Comparison of ENCODE assay signal across 8 cellular contexts in genomic region chr11:46367244-46367915, GRCh38. TPM values are rescaled to one million over a fixed set of nuclear protein-coding genes. Genes with fewer than 3 reads are reported as not detected.
A peak's percentile ranks its signal among the peaks of the same experiment; 100 is the strongest.
DNase-seq lines count a peak whose midpoint lies in the region; ATAC-seq, FAIRE-seq and TF ChIP-seq lines count a peak whose summit lies in the region.

No MANE protein-coding gene starts in this region.

- H2BK120ac ChIP-seq in H1 (replicated peaks; ENCODE audit: low read depth, low read length): no peak overlapping the region

- H3K56ac ChIP-seq in H1 (replicated peaks; ENCODE audit: insufficient read length, low read depth, low read length): no peak overlapping the region

- intact Hi-C loops in CD4-positive, alpha-beta memory T cell (cut with micrococcal nuclease): loop anchor here (1.0 to 5.0 kb wide), 3 partner anchors 15 to 128 kb away; no protein-coding TSS in a partner anchor

- POLR2A ChIA-PET in CD4-positive, alpha-beta memory T cell (lab: Charles Lee; ENCODE audit: partially characterized antibody): interaction anchor here (0.8 to 19.9 kb wide), 3 partner anchors 14 to 52 kb away, joined by 3 to 334 read pairs (median 5); partner anchors contain the start of genes DGKZ and MDK
- POLR2A ChIA-PET in H1 (lab: Charles Lee; ENCODE audit: partially characterized antibody): interaction anchor here (1.4 to 7.8 kb wide), 4 partner anchors 8 to 125 kb away, joined by 3 to 69 read pairs (median 8); partner anchors contain the start of genes DGKZ and MDK

- 61% methylated on average over 24 of the region's 32 CpGs; no CpG with 5 or more reads in 1 of the 2 experiments for WGBS in H1 (ENCODE audit: extremely low coverage in 1 of 2, insufficient coverage in 1 of 2, insufficient read length in 1 of 2, insufficient replicate concordance in 2 of 2, low coverage in 1 of 2, low lambda C conversion rate in 2 of 2, missing lambda C conversion rate in 1 of 2), 2 experiments

- H3K23ac ChIP-seq in H1 (ENCODE audit: insufficient read length): no peak overlapping the region

- no peak overlapping the region for H3K14ac ChIP-seq in H1 (ENCODE audit: insufficient read length)

- peaks cover 55% of the 10 kb centered on the region for H3K4me1 ChIP-seq in CD4-positive, alpha-beta memory T cell (ENCODE audit: insufficient read depth, low read length)
- H3K4me1 ChIP-seq in H1 (replicated peaks in 1 of 4; ENCODE audit: control insufficient read depth in 3 of 4, insufficient read depth in 4 of 4, low read length in 3 of 4) (peaks cover 0 to 17% (median 8%) of the 10 kb centered on the region in 4 experiments; a peak in 5 of 7 replicates), thoracic aorta (ENCODE audit: control insufficient read depth in 1 of 2, low read depth in 2 of 2) (peaks cover 3 to 21% of the 10 kb centered on the region in 2 donors)

- no peak for TF ChIP-seq EP300 in H1 (IDR thresholded peaks at IDR 0.05; ENCODE audit: borderline replicate concordance in 1 of 2, low read depth in 2 of 2, low read length in 2 of 2)

- no peak overlapping the region for H3K18ac ChIP-seq in H1 (ENCODE audit: extremely low read depth, low read length)

- DNase-seq in CD4-positive, alpha-beta memory T cell: peak; percentile 68 to 74 (median 73)
- peak; percentile 72 for DNase-seq in NAMALWA (ENCODE audit: low spot score)
- peak; percentile 93 for DNase-seq in activated CD8-positive, alpha-beta memory T cell treated with anti-CD3 and anti-CD28 coated beads for 24 hours
- peak in 1 of 2 experiments; percentile 95 for DNase-seq in H1 (ENCODE audit: low read depth in 1 of 2, low spot score in 2 of 2)
- peak; percentile 78 for DNase-seq in natural killer cell treated with Interleukin-12 subunit alpha and Interleukin-12 subunit beta and Interleukin-15 and Interleukin-18, amount 100 ng/mL, for 72 hours (ENCODE audit: low spot score)
- DNase-seq in thoracic aorta (ENCODE audit: low spot score): no peak
- no peak for DNase-seq in G401 (ENCODE audit: low spot score)

- H3K4me2 ChIP-seq in H1 (ENCODE audit: insufficient read depth in 1 of 2, low read depth in 2 of 2, low read length in 2 of 2): no peak overlapping the region

- H3K79me1 ChIP-seq in H1 (ENCODE audit: low read depth, low read length): peaks cover 13% of the 10 kb centered on the region

- no peaks in the 10 kb centered on the region for H3K23me2 ChIP-seq in H1 (ENCODE audit: low read depth, low read length)

- peak; percentile 64 to 72 for TF ChIP-seq RAD21 in H1 (IDR thresholded peaks at IDR 0.05 in 1 of 2, conservative IDR thresholded peaks at IDR 0.05 in 1 of 2; ENCODE audit: low read depth in 2 of 2, low read length in 2 of 2)

- FAIRE-seq in H1 (lab: Jason Lieb, UNC): peak; percentile 68

- peaks cover 15 to 55% of the 10 kb centered on the region in 2 donors for H3K36me3 Mint-ChIP-seq in CD4-positive, alpha-beta memory T cell
- no peaks in the 10 kb centered on the region for H3K36me3 Mint-ChIP-seq in natural killer cell treated with Interleukin-12 subunit alpha and Interleukin-12 subunit beta and Interleukin-15 and Interleukin-18, amount 100 ng/mL, for 72 hours

- H3K4me3 ChIP-seq in CD4-positive, alpha-beta memory T cell (ENCODE audit: low read length in 2 of 2): no peak overlapping the region
- H3K4me3 ChIP-seq in H1 (ENCODE audit: extremely low read depth in 1 of 4, insufficient read depth in 2 of 4, low read depth in 3 of 4, low read length in 4 of 4) (no peak overlapping the region), thoracic aorta (no peak overlapping the region)

- H2AK5ac ChIP-seq in H1 (ENCODE audit: low read depth, low read length): no peak overlapping the region

- H3K4me1 Mint-ChIP-seq in CD4-positive, alpha-beta memory T cell: peaks cover 21 to 55% (median 40%) of the 10 kb centered on the region in 4 donors
- peaks cover 22 to 28% of the 10 kb centered on the region in 2 donors for H3K4me1 Mint-ChIP-seq in natural killer cell treated with Interleukin-12 subunit alpha and Interleukin-12 subunit beta and Interleukin-15 and Interleukin-18, amount 100 ng/mL, for 72 hours (ENCODE audit: low read depth in 2 of 2)

- CTCF ChIA-PET in CD4-positive, alpha-beta memory T cell (lab: Charles Lee; ENCODE audit: partially characterized antibody): interaction anchor here (0.6 to 15.2 kb wide), 9 partner anchors 9 to 699 kb away, joined by 3 to 469 read pairs (median 4); partner anchors contain the start of gene DGKZ
- CTCF ChIA-PET in H1 (lab: Charles Lee; ENCODE audit: partially characterized antibody): interaction anchor here (0.7 to 44.5 kb wide), 19 partner anchors 10 to 486 kb away, joined by 3 to 1004 read pairs (median 5); partner anchors contain the start of genes CHRM4 and DGKZ

- H3K4ac ChIP-seq in H1 (replicated peaks; ENCODE audit: insufficient read length, low read depth, low read length): no peak overlapping the region

- peaks cover 0 to 27% of the 10 kb centered on the region in 2 experiments; a peak in 2 of 4 replicates for H3K79me2 ChIP-seq in H1 (ENCODE audit: control insufficient read depth in 1 of 2, insufficient read depth in 2 of 2, low read length in 2 of 2)

- TF ChIP-seq CTCF in H1 (IDR thresholded peaks at IDR 0.05; ENCODE audit: control extremely low read depth in 1 of 3, insufficient read depth in 1 of 3, low read depth in 1 of 3, low read length in 3 of 3) (peak in 2 of 3 experiments; percentile 75 to 90; a peak in 3 of 4 replicates), thoracic aorta (IDR thresholded peaks at IDR 0.05) (peak; percentile 93)

- peak overlapping the region; percentile 6 for H4K5ac ChIP-seq in H1 (ENCODE audit: insufficient read length, low read depth, low read length)

- ATAC-seq in GM21390 (IDR thresholded peaks at IDR 0.05; ENCODE audit: unreplicated experiment) (peak; percentile 76), thoracic aorta (ENCODE audit: insufficient number of reproducible peaks, low FRiP score, low read depth) (no peak)
- peak; percentile 73 to 79 for ATAC-seq in natural killer cell treated with Interleukin-12 subunit alpha and Interleukin-12 subunit beta and Interleukin-15 and Interleukin-18, amount 100 ng/mL, for 72 hours

- TF ChIP-seq POLR2A in H1 (IDR thresholded peaks at IDR 0.05; ENCODE audit: control extremely low read depth in 1 of 2, low read depth in 2 of 2, low read length in 2 of 2): no peak

- H4K8ac ChIP-seq in H1 (ENCODE audit: extremely low read depth, insufficient read depth, low read length): 0 out of 2 replicates have a peak overlapping the region, but pooled peaks have one; percentile 28

- peak overlapping the region in 3 of 7 donors; percentile 24 to 53 (median 42) for H3K27ac Mint-ChIP-seq in CD4-positive, alpha-beta memory T cell
- no peak overlapping the region for H3K27ac Mint-ChIP-seq in natural killer cell treated with Interleukin-12 subunit alpha and Interleukin-12 subunit beta and Interleukin-15 and Interleukin-18, amount 100 ng/mL, for 72 hours

- peaks cover 8 to 30% of the 10 kb centered on the region in 2 experiments for H4K20me1 ChIP-seq in H1 (replicated peaks in 1 of 2; ENCODE audit: control insufficient read depth in 1 of 2, insufficient read depth in 2 of 2, low read length in 2 of 2)

- H2BK5ac ChIP-seq in H1 (ENCODE audit: low read depth, low read length): no peak overlapping the region

- H2AFZ ChIP-seq in H1 (ENCODE audit: low read length): no peak overlapping the region

- no peak overlapping the region for H3K9ac ChIP-seq in H1 (replicated peaks in 1 of 4; ENCODE audit: extremely low read depth in 1 of 4, low read depth in 3 of 4, low read length in 3 of 4)

- no peak overlapping the region for H2BK12ac ChIP-seq in H1 (ENCODE audit: low read depth, low read length)

- H3K27me3 Mint-ChIP-seq in CD4-positive, alpha-beta memory T cell: no peaks in the 10 kb centered on the region
- no peaks in the 10 kb centered on the region for H3K27me3 Mint-ChIP-seq in natural killer cell treated with Interleukin-12 subunit alpha and Interleukin-12 subunit beta and Interleukin-15 and Interleukin-18, amount 100 ng/mL, for 72 hours

- no peaks in the 10 kb centered on the region for H3K27me3 ChIP-seq in CD4-positive, alpha-beta memory T cell (ENCODE audit: insufficient read depth, low read length)
- H3K27me3 ChIP-seq in H1 (replicated peaks in 1 of 4; ENCODE audit: control insufficient read depth in 3 of 4, extremely low read depth in 1 of 4, insufficient read depth in 3 of 4, low read length in 3 of 4) (no peaks in the 10 kb centered on the region), thoracic aorta (replicated peaks; ENCODE audit: insufficient read depth) (no peaks in the 10 kb centered on the region)

- no peaks in the 10 kb centered on the region for H3K9me3 Mint-ChIP-seq in CD4-positive, alpha-beta memory T cell
- no peaks in the 10 kb centered on the region for H3K9me3 Mint-ChIP-seq in natural killer cell treated with Interleukin-12 subunit alpha and Interleukin-12 subunit beta and Interleukin-15 and Interleukin-18, amount 100 ng/mL, for 72 hours

- peaks cover 51% of the 10 kb centered on the region for H3K36me3 ChIP-seq in CD4-positive, alpha-beta memory T cell (ENCODE audit: insufficient read depth, low read length)
- peaks cover 2 to 9% (median 4%) of the 10 kb centered on the region in 4 experiments; a peak in 5 of 8 replicates for H3K36me3 ChIP-seq in H1 (ENCODE audit: control insufficient read depth in 2 of 4, insufficient read depth in 4 of 4, low read length in 3 of 4)
- peaks cover 12% of the 10 kb centered on the region for H3K36me3 ChIP-seq in thoracic aorta

- no peak overlapping the region for H2BK15ac ChIP-seq in H1 (ENCODE audit: low read length)

- no peak overlapping the region for H2BK20ac ChIP-seq in H1 (ENCODE audit: low read length)

- in situ Hi-C loops in G401 (cut with HindIII; ENCODE audit: low sequenced_read_pairs): no loop called here

- no peaks in the 10 kb centered on the region for H3K9me3 ChIP-seq in CD4-positive, alpha-beta memory T cell (ENCODE audit: control insufficient read depth in 1 of 2, low read length in 2 of 2)
- H3K9me3 ChIP-seq in H1 (ENCODE audit: insufficient read depth in 2 of 2, low read depth in 1 of 2, low read length in 1 of 2): no peaks in the 10 kb centered on the region
- no peaks in the 10 kb centered on the region for H3K9me3 ChIP-seq in thoracic aorta

- no peak overlapping the region for H3K4me3 Mint-ChIP-seq in CD4-positive, alpha-beta memory T cell
- H3K4me3 Mint-ChIP-seq in natural killer cell treated with Interleukin-12 subunit alpha and Interleukin-12 subunit beta and Interleukin-15 and Interleukin-18, amount 100 ng/mL, for 72 hours: no peak overlapping the region

- no peak overlapping the region for H4K91ac ChIP-seq in H1 (replicated peaks; ENCODE audit: insufficient read length, low read length)

- peak overlapping the region; percentile 22 for H3K27ac ChIP-seq in CD4-positive, alpha-beta memory T cell (ENCODE audit: low read depth, low read length)
- no peak overlapping the region; the same call in 1 of the 2 replicates for H3K27ac ChIP-seq in H1 (ENCODE audit: low read depth, low read length)
- no peak overlapping the region for H3K27ac ChIP-seq in thoracic aorta

RNA-seq across cellular contexts. Expression of gene MDK, which starts 14.1 kb away (rescaled TPM):
- 1 to 10 TPM; 4.7 to 5.6 TPM for total RNA-seq in CD4-positive, alpha-beta memory T cell
- polyA plus RNA-seq in CD4-positive, alpha-beta memory T cell: not detected
- total RNA-seq in H1 (2021; fragmentation: NEBNext Ultra II Directional; extraction: Animal tissue kit (Norgen Biotek cat#: 25700)): 309 and 338 TPM in 2 replicates
- polyA plus RNA-seq in H1 (2011; rRNA removed): 606 and 948 TPM in 2 replicates
- polyA plus RNA-seq in H1 (2011; cell fraction: cytosol; rRNA removed): 870 TPM
- polyA plus RNA-seq in H1 (2011; cell fraction: nucleus; rRNA removed): 559 TPM
- 605 to 743 TPM (median 671 TPM) in 4 replicates for polyA plus RNA-seq in H1 (2012, experiment 1 of 2)
- polyA plus RNA-seq in H1 (2012, experiment 2 of 2): 841 TPM
- polyA plus RNA-seq in H1 (2013, experiment 1 of 2): 949 TPM
- polyA plus RNA-seq in H1 (2013, experiment 2 of 2): 1,178 TPM
- 84.3 and 125 TPM in 2 replicates for polyA minus RNA-seq in H1 (2011; rRNA and poly(A)+ RNA removed)
- polyA minus RNA-seq in H1 (2011; cell fraction: cytosol; rRNA and poly(A)+ RNA removed): 189 TPM
- 88.1 TPM for polyA minus RNA-seq in H1 (2011; cell fraction: nucleus; rRNA and poly(A)+ RNA removed)
- total RNA-seq in natural killer cell treated with Interleukin-12 subunit alpha and Interleukin-12 subunit beta and Interleukin-15 and Interleukin-18, amount 100 ng/mL, for 72 hours: 1 to 10 TPM; 1.4 to 4.0 TPM
- 10 to 100 TPM; 13.5 to 21.0 TPM for total RNA-seq in thoracic aorta
- total RNA-seq in G401 (2014; rRNA removed; shearing (Covaris generic)): 612 and 634 TPM in 2 replicates

RNA-seq across cellular contexts. Expression of gene DGKZ, which starts 20.1 kb away (rescaled TPM):
- 100 to 1,000 TPM; 230 to 235 TPM for total RNA-seq in CD4-positive, alpha-beta memory T cell
- 10 to 100 TPM; 34.8 to 78.9 TPM for polyA plus RNA-seq in CD4-positive, alpha-beta memory T cell
- 84.4 and 88.5 TPM in 2 replicates for total RNA-seq in H1 (2021; fragmentation: NEBNext Ultra II Directional; extraction: Animal tissue kit (Norgen Biotek cat#: 25700))
- 184 and 262 TPM in 2 replicates for polyA plus RNA-seq in H1 (2011; rRNA removed)
- 118 TPM for polyA plus RNA-seq in H1 (2011; cell fraction: cytosol; rRNA removed)
- polyA plus RNA-seq in H1 (2011; cell fraction: nucleus; rRNA removed): 335 TPM
- polyA plus RNA-seq in H1 (2012, experiment 1 of 2): 56.9 to 93.0 TPM (median 85.7 TPM) in 4 replicates
- 72.1 TPM for polyA plus RNA-seq in H1 (2012, experiment 2 of 2)
- polyA plus RNA-seq in H1 (2013, experiment 1 of 2): 92.3 TPM
- polyA plus RNA-seq in H1 (2013, experiment 2 of 2): 81.6 TPM
- polyA minus RNA-seq in H1 (2011; rRNA and poly(A)+ RNA removed): 58.7 and 67.4 TPM in 2 replicates
- polyA minus RNA-seq in H1 (2011; cell fraction: cytosol; rRNA and poly(A)+ RNA removed): 72.8 TPM
- 103 TPM for polyA minus RNA-seq in H1 (2011; cell fraction: nucleus; rRNA and poly(A)+ RNA removed)
- 100 to 1,000 TPM; 104 to 207 TPM for total RNA-seq in natural killer cell treated with Interleukin-12 subunit alpha and Interleukin-12 subunit beta and Interleukin-15 and Interleukin-18, amount 100 ng/mL, for 72 hours
- 10 to 100 TPM; 40.6 to 68.2 TPM for total RNA-seq in thoracic aorta
- total RNA-seq in G401 (2014; rRNA removed; shearing (Covaris generic)): 66.2 and 68.4 TPM in 2 replicates

RNA-seq across cellular contexts. Expression of gene CHRM4, which starts 24.2 kb away (rescaled TPM):
- total RNA-seq in CD4-positive, alpha-beta memory T cell: not detected
- under 1 TPM; 0.12 to 0.16 TPM for polyA plus RNA-seq in CD4-positive, alpha-beta memory T cell
- total RNA-seq in H1 (2021; fragmentation: NEBNext Ultra II Directional; extraction: Animal tissue kit (Norgen Biotek cat#: 25700)): 0.63 and 1.1 TPM in 2 replicates
- polyA plus RNA-seq in H1 (2011; rRNA removed): 1.3 and 2.2 TPM in 2 replicates
- 0.98 TPM for polyA plus RNA-seq in H1 (2011; cell fraction: cytosol; rRNA removed)
- 1.1 TPM for polyA plus RNA-seq in H1 (2011; cell fraction: nucleus; rRNA removed)
- 0.30 to 1.0 TPM (median 0.96 TPM) in 4 replicates for polyA plus RNA-seq in H1 (2012, experiment 1 of 2)
- 0.66 TPM for polyA plus RNA-seq in H1 (2012, experiment 2 of 2)
- polyA plus RNA-seq in H1 (2013, experiment 1 of 2): 0.73 TPM
- 0.68 TPM for polyA plus RNA-seq in H1 (2013, experiment 2 of 2)
- 1.6 and 1.9 TPM in 2 replicates for polyA minus RNA-seq in H1 (2011; rRNA and poly(A)+ RNA removed)
- polyA minus RNA-seq in H1 (2011; cell fraction: cytosol; rRNA and poly(A)+ RNA removed): not detected
- polyA minus RNA-seq in H1 (2011; cell fraction: nucleus; rRNA and poly(A)+ RNA removed): 1.1 TPM
- total RNA-seq in natural killer cell treated with Interleukin-12 subunit alpha and Interleukin-12 subunit beta and Interleukin-15 and Interleukin-18, amount 100 ng/mL, for 72 hours: under 1 TPM; 0.75 to 0.81 TPM
- total RNA-seq in thoracic aorta: 1 to 10 TPM in 1 of 2 donors, not detected in 1; 1.8 TPM
- total RNA-seq in G401 (2014; rRNA removed; shearing (Covaris generic)): 0.55 and 5.2 TPM in 2 replicates

Comparison
In these comparisons a context has a peak if more than half of its experiments do, and no peak if none do; other contexts are left out.
1. DNase-seq: peak in CD4-positive, alpha-beta memory T cell (5 of 5), NAMALWA (single experiment), activated CD8-positive, alpha-beta memory T cell treated with anti-CD3 and anti-CD28 coated beads for 24 hours (single experiment) and natural killer cell treated with Interleukin-12 subunit alpha and Interleukin-12 subunit beta and Interleukin-15 and Interleukin-18, amount 100 ng/mL, for 72 hours (single experiment); none in thoracic aorta (single experiment) and G401 (single experiment).
2. RNA of gene MDK, which starts 14.1 kb away (total RNA-seq): 612 to 634 TPM in G401 and 309 to 338 TPM in H1; 13.5 to 21.0 TPM in thoracic aorta, 4.7 to 5.6 TPM in CD4-positive, alpha-beta memory T cell and 1.4 to 4.0 TPM in natural killer cell treated with Interleukin-12 subunit alpha and Interleukin-12 subunit beta and Interleukin-15 and Interleukin-18, amount 100 ng/mL, for 72 hours; every median in the first group is over 10 times any median in the second.